ENCODE assay signal across 13 cellular contexts in the genomic region with DNA sequence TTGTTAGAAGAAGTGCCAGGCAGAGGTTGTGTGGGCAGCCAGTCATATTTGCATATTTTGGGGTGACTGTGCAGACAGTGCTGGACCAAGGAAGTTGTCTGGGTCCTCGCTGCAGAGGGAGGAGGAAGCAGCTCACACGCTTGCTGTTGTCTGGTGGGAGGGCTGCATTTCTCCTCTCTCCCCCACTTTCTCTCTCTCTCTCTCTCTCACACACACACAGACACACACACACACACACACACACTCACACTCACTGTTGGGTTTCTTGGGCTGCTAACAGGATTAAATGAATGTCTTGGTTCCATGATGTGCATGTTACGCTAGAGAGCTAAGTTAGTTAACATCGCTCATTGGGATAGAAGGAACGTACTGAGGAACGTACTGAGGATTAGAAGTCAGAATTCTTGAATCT.
A peak's percentile ranks its signal among the peaks of the same experiment; 100 is the strongest.
DNase-seq lines count a peak whose midpoint lies in the region; ATAC-seq and TF ChIP-seq lines count a peak whose summit lies in the region.
"Had no signal": no experiment of that assay in that cellular context is flagged by ENCODE, and none has a peak within 500 bp of the region (broad histone marks: within the 10 kb centered on the region; RNA-seq: fewer than 3 reads in every experiment).

No MANE protein-coding gene starts in this region.

- peak; percentile 37 for TF ChIP-seq POLR2A in GM18526 (IDR thresholded peaks at IDR 0.05; ENCODE audit: extremely low read depth, insufficient read length)

- no peak overlapping the region for H3K27ac Mint-ChIP-seq in activated CD8-positive, alpha-beta memory T cell treated with anti-CD3 and anti-CD28 coated beads, Interleukin-2, amount 10 ng/mL, durations not matched to agents 7 days and 5 days
- no peak overlapping the region for H3K27ac Mint-ChIP-seq in glutamatergic neuron (ENCODE audit: unreplicated experiment)
- H3K27ac Mint-ChIP-seq in endothelial cell (ENCODE audit: unreplicated experiment): no peak overlapping the region

- H3K4me3 Mint-ChIP-seq in activated CD8-positive, alpha-beta memory T cell treated with anti-CD3 and anti-CD28 coated beads, Interleukin-2, amount 10 ng/mL, durations not matched to agents 7 days and 5 days: no peak overlapping the region
- H3K4me3 Mint-ChIP-seq in glutamatergic neuron (ENCODE audit: unreplicated experiment) (no peak overlapping the region), endothelial cell (ENCODE audit: unreplicated experiment) (no peak overlapping the region)

- no peaks in the 10 kb centered on the region for H3K27me3 Mint-ChIP-seq in activated CD8-positive, alpha-beta memory T cell treated with anti-CD3 and anti-CD28 coated beads, Interleukin-2, amount 10 ng/mL, durations not matched to agents 7 days and 5 days
- peaks cover 14% of the 10 kb centered on the region for H3K27me3 Mint-ChIP-seq in glutamatergic neuron (ENCODE audit: unreplicated experiment)
- peaks cover 3% of the 10 kb centered on the region for H3K27me3 Mint-ChIP-seq in endothelial cell (ENCODE audit: unreplicated experiment)

- peak; percentile 50 for DNase-seq in activated CD8-positive, alpha-beta memory T cell treated with anti-CD3 and anti-CD28 coated beads, Interleukin-2, amount 10 ng/mL, durations not matched to agents 7 days and 5 days
- no peak for DNase-seq in activated CD8-positive, alpha-beta memory T cell treated with anti-CD3 and anti-CD28 coated beads, Interleukin-2, amount 50 U/mL, for 4 hours
- peak; percentile 9 to 24 for DNase-seq in Kasumi-1 (lab: John Stamatoyannopoulos, UW)
- peak; percentile 2 for DNase-seq in glutamatergic neuron
- no peak for DNase-seq in dedifferentiated amniotic fluid mesenchymal stem cell (ENCODE audit: extremely low spot score)
- DNase-seq in endothelial cell (ENCODE audit: low spot score): no peak
- DNase-seq in iPS-NIHi7 (ENCODE audit: extremely low spot score): no peak
- DNase-seq: amygdala, dorsolateral prefrontal cortex, EL, NCI-H1417 treated with DMSO at 0.1 percent for 48 hours, SK-N-SH had no signal

- CTCF ChIA-PET in activated CD8-positive, alpha-beta memory T cell treated with anti-CD3 and anti-CD28 coated beads, Interleukin-2, amount 10 ng/mL, durations not matched to agents 7 days and 5 days (lab: Charles Lee): interaction anchor here (0.9 to 4.7 kb wide), 16 partner anchors 9 to 127 kb away, joined by 3 to 38 read pairs (median 4); no protein-coding TSS in a partner anchor

- TF ChIP-seq CTCF in glutamatergic neuron (IDR thresholded peaks at IDR 0.05; ENCODE audit: partially characterized antibody, unreplicated experiment) (no peak), endothelial cell (IDR thresholded peaks at IDR 0.05; ENCODE audit: unreplicated experiment) (no peak)

- no peaks in the 10 kb centered on the region for H3K9me3 Mint-ChIP-seq in activated CD8-positive, alpha-beta memory T cell treated with anti-CD3 and anti-CD28 coated beads, Interleukin-2, amount 10 ng/mL, durations not matched to agents 7 days and 5 days (ENCODE audit: low read depth)
- H3K9me3 Mint-ChIP-seq in glutamatergic neuron (ENCODE audit: unreplicated experiment): peaks cover 16% of the 10 kb centered on the region
- no peaks in the 10 kb centered on the region for H3K9me3 Mint-ChIP-seq in endothelial cell (ENCODE audit: unreplicated experiment)

- ATAC-seq in activated CD8-positive, alpha-beta memory T cell treated with anti-CD3 and anti-CD28 coated beads, Interleukin-2, amount 10 ng/mL, durations not matched to agents 7 days and 5 days: no peak

- H3K36me3 Mint-ChIP-seq in activated CD8-positive, alpha-beta memory T cell treated with anti-CD3 and anti-CD28 coated beads, Interleukin-2, amount 10 ng/mL, durations not matched to agents 7 days and 5 days: peaks cover 2% of the 10 kb centered on the region
- H3K36me3 Mint-ChIP-seq in glutamatergic neuron (ENCODE audit: unreplicated experiment) (no peaks in the 10 kb centered on the region), endothelial cell (ENCODE audit: low read depth, unreplicated experiment) (peaks cover 6% of the 10 kb centered on the region)

- H3K4me1 Mint-ChIP-seq in activated CD8-positive, alpha-beta memory T cell treated with anti-CD3 and anti-CD28 coated beads, Interleukin-2, amount 10 ng/mL, durations not matched to agents 7 days and 5 days: peaks cover 15% of the 10 kb centered on the region
- H3K4me1 Mint-ChIP-seq in glutamatergic neuron (ENCODE audit: low read depth, unreplicated experiment) (peaks cover 11% of the 10 kb centered on the region), endothelial cell (ENCODE audit: unreplicated experiment) (no peaks in the 10 kb centered on the region)

Comparison
In these comparisons a context has a peak if more than half of its experiments do, and no peak if none do; other contexts are left out.
1. DNase-seq: peak in activated CD8-positive, alpha-beta memory T cell treated with anti-CD3 and anti-CD28 coated beads, Interleukin-2, amount 10 ng/mL, durations not matched to agents 7 days and 5 days (single experiment), Kasumi-1 (2 of 2) and glutamatergic neuron (single experiment); none in activated CD8-positive, alpha-beta memory T cell treated with anti-CD3 and anti-CD28 coated beads, Interleukin-2, amount 50 U/mL, for 4 hours (single experiment), dedifferentiated amniotic fluid mesenchymal stem cell (single experiment), endothelial cell (single experiment) and iPS-NIHi7 (single experiment).